In genomic region chr3:89287902-89288520, GRCh38 we compare ENCODE assay signal across 35 cellular contexts.
"Had no signal": no experiment of that assay in that cellular context is flagged by ENCODE, and none has a peak within 500 bp of the region (broad histone marks: within the 10 kb centered on the region; RNA-seq: fewer than 3 reads in every experiment).

No MANE protein-coding gene starts in this region.

- DNase-seq: Kasumi-1, MG63, MM.1S, MV-4-11, NCI-H1048, NCI-H1092, NCI-H1092 treated with DMSO at 0.1 percent for 48 hours, NCI-H1105, NCI-H1105 treated with DMSO at 0.1 percent for 48 hours, NCI-H1417, NCI-H1417 treated with DMSO at 0.1 percent for 48 hours, NCI-H1436, NCI-H1436 treated with DMSO at 0.1 percent for 48 hours, NCI-H146, NCI-H1694, NCI-H1694 treated with DMSO at 0.1 percent for 48 hours, NCI-H187, NCI-H187 treated with DMSO at 0.1 percent for 48 hours, NCI-H1930, NCI-H2029, NCI-H2029 treated with DMSO at 0.1 percent for 48 hours, NCI-H2081, NCI-H2081 treated with DMSO at 0.1 percent for 48 hours, NCI-H2107, NCI-H2171, NCI-H2171 treated with DMSO at 0.1 percent for 48 hours, NCI-H2227 treated with DMSO at 0.1 percent for 48 hours, NCI-H226, NCI-H345, NCI-H446, NCI-H446 treated with DMSO at 0.1 percent for 48 hours, NCI-H510A, NCI-H510A treated with DMSO at 0.1 percent for 48 hours, NCI-H524, NCI-H524 treated with DMSO at 0.1 percent for 48 hours had no signal

- H3K27me3 ChIP-seq: MG63 had no signal

- H3K4me3 ChIP-seq: MG63 had no signal

- H3K36me3 ChIP-seq: MG63 had no signal
